ENCODE assay signal across 18 cellular contexts in the genomic region with DNA sequence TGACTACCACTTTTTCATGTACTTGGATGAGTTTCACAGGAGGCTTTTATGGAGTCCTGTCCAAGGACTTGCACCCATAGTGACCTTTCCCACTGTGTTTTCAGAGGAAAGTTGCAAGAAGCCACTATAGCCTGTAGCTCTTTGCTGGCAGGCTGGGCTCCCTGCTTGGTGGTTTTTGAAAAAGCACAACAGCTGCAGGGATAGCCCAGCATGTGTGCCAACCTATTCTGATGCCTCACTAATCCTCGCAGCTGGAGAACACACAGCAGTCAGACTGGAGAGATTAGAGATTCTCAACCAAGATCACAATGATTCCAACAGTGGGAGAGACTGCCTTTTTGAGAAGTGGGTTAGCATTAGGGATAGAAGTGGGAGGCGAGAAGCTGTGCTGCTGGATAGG. TPM values are rescaled to one million over a fixed set of nuclear protein-coding genes. Genes with fewer than 3 reads are reported as not detected.
A peak's percentile ranks its signal among the peaks of the same experiment; 100 is the strongest.
DNase-seq lines count a peak whose midpoint lies in the region; ATAC-seq and TF ChIP-seq lines count a peak whose summit lies in the region.
"Had no signal": no experiment of that assay in that cellular context is flagged by ENCODE, and none has a peak within 500 bp of the region (broad histone marks: within the 10 kb centered on the region; RNA-seq: fewer than 3 reads in every experiment).

No MANE protein-coding gene starts in this region.

- no peak overlapping the region for H3K27ac Mint-ChIP-seq in neural progenitor cell

- H3K27me3 Mint-ChIP-seq in neural progenitor cell (ENCODE audit: insufficient read depth, low read depth): no peaks in the 10 kb centered on the region

- peak; percentile 56 for DNase-seq in H7
- DNase-seq in MG63: peak; percentile 89
- DNase-seq in ecto neural progenitor cell (ENCODE audit: low spot score): peak; percentile 53
- DNase-seq in neural progenitor cell (ENCODE audit: low spot score): peak; percentile 65
- DNase-seq in pons (ENCODE audit: low spot score): no peak
- DNase-seq: AML-193, GDM1, Kasumi-1, NCI-H1105, NCI-H1694 treated with DMSO at 0.1 percent for 48 hours, NCI-H510A treated with DMSO at 0.1 percent for 48 hours, SW 1271 had no signal

- TF ChIP-seq CTCF in neural progenitor cell (IDR thresholded peaks at IDR 0.05): no peak

- H3F3A ChIP-seq in neural progenitor cell (ENCODE audit: low read depth): peaks cover 30% of the 10 kb centered on the region

- H3K36me3 ChIP-seq in H7 (replicated peaks; ENCODE audit: control insufficient read depth, insufficient read depth, low read length) (no peaks in the 10 kb centered on the region), MG63 (no peaks in the 10 kb centered on the region), neural progenitor cell (no peaks in the 10 kb centered on the region)

- peak overlapping the region; percentile 42 for H3K4me2 ChIP-seq in neural progenitor cell

- H3K36me3 Mint-ChIP-seq in neural progenitor cell: no peaks in the 10 kb centered on the region

- H4K20me1 ChIP-seq in neural progenitor cell (ENCODE audit: low read depth): no peaks in the 10 kb centered on the region

- H3K4me3 ChIP-seq in H7 (ENCODE audit: insufficient read depth, low read depth, low read length) (no peak overlapping the region), MG63 (no peak overlapping the region), neural progenitor cell (no peak overlapping the region)

- no peaks in the 10 kb centered on the region for H3K9me3 Mint-ChIP-seq in neural progenitor cell

- no peak overlapping the region for H3K4me3 Mint-ChIP-seq in neural progenitor cell

- H3K9ac ChIP-seq in neural progenitor cell: no peak overlapping the region

- no peak overlapping the region for H3K27ac ChIP-seq in neural progenitor cell
- H3K27ac ChIP-seq: C4-2B had no signal

- peaks cover 5% of the 10 kb centered on the region for H3K4me1 Mint-ChIP-seq in neural progenitor cell

- H3K27me3 ChIP-seq in H7 (ENCODE audit: control insufficient read depth, insufficient read depth, low read length) (no peaks in the 10 kb centered on the region), MG63 (peaks cover 17% of the 10 kb centered on the region), neural progenitor cell (peaks cover 20% of the 10 kb centered on the region)

- ATAC-seq in HG03108 (IDR thresholded peaks at IDR 0.05; ENCODE audit: unreplicated experiment): no peak
- ATAC-seq in GM21717 (IDR thresholded peaks at IDR 0.05; ENCODE audit: unreplicated experiment): no peak
- ATAC-seq: HCT116, Right ventricle myocardium inferior had no signal

- H3K9me3 ChIP-seq in MG63 (no peaks in the 10 kb centered on the region), neural progenitor cell (ENCODE audit: low read depth) (no peaks in the 10 kb centered on the region)

- H2AFZ ChIP-seq in neural progenitor cell (replicated peaks): no peak overlapping the region

- peaks cover 7% of the 10 kb centered on the region for H3K4me1 ChIP-seq in neural progenitor cell

- H3K79me2 ChIP-seq in neural progenitor cell (ENCODE audit: low read depth): no peaks in the 10 kb centered on the region

RNA-seq across cellular contexts. Expression of gene ARHGEF11, which starts 24.1 kb away (rescaled TPM):
- total RNA-seq in H7 (2014; rRNA removed; shearing (Covaris generic)): 44.7 and 46.0 TPM in 2 replicates
- total RNA-seq in MG63 (2014; rRNA removed; shearing (Covaris generic); ENCODE audit: low replicate concordance): 15.3 and 31.2 TPM in 2 replicates
- total RNA-seq in neural progenitor cell (ENCODE audit: low replicate concordance): 31.9 and 33.8 TPM in 2 replicates

RNA-seq across cellular contexts. Expression of gene ETV3L, which starts 30.0 kb away (rescaled TPM):
- total RNA-seq in H7 (2014; rRNA removed; shearing (Covaris generic)): 0.74 and 1.1 TPM in 2 replicates
- total RNA-seq in MG63 (2014; rRNA removed; shearing (Covaris generic); ENCODE audit: low replicate concordance): not detected in 2 replicates
- 0.25 TPM in 1 of 2 replicates, not detected in the other for total RNA-seq in neural progenitor cell (ENCODE audit: low replicate concordance)
- total RNA-seq: OCI-LY7, Right ventricle myocardium inferior had no signal
